26 cellular contexts compared by ENCODE assay signal in genomic region chr1:150967936-150968335, GRCh38. TPM values are rescaled to one million over a fixed set of nuclear protein-coding genes. Genes with fewer than 3 reads are reported as not detected.
DNase-seq lines count a peak whose midpoint lies in the region; ATAC-seq and TF ChIP-seq lines count a peak whose summit lies in the region.
"Had no signal": no experiment of that assay in that cellular context is flagged by ENCODE, and none has a peak within 500 bp of the region (broad histone marks: within the 10 kb centered on the region; RNA-seq: fewer than 3 reads in every experiment).

No MANE protein-coding gene starts in this region.

- H3K4me1 Mint-ChIP-seq in T-helper 17 cell (peaks cover 43% of the 10 kb centered on the region), neural progenitor cell (peaks cover 29% of the 10 kb centered on the region)
- H3K4me1 Mint-ChIP-seq in dendritic cell treated with granulocyte-macrophage colony-stimulating factor and Interleukin-4, amounts not matched to agents 40 ng/mL and 50 ng/mL, for 4 days (ENCODE audit: low read depth): peaks cover 48% of the 10 kb centered on the region
- peaks cover 30% of the 10 kb centered on the region for H3K4me1 Mint-ChIP-seq in stimulated activated effector memory CD8-positive, alpha-beta T cell treated with anti-CD3 and anti-CD28 coated beads, Interleukin-12 subunit alpha, Interleukin-12 subunit beta, amount 100 ng/mL, for 72 hours

- ATAC-seq in T-helper 17 cell: no peak
- ATAC-seq in stimulated activated effector memory CD8-positive, alpha-beta T cell treated with anti-CD3 and anti-CD28 coated beads, Interleukin-12 subunit alpha, Interleukin-12 subunit beta, amount 100 ng/mL, for 72 hours: no peak
- ATAC-seq: gastrocnemius medialis, HCT116, Panc1, right lobe of liver had no signal

- intact Hi-C loops in dendritic cell treated with granulocyte-macrophage colony-stimulating factor and Interleukin-4, amounts not matched to agents 40 ng/mL and 50 ng/mL, for 4 days (cut with micrococcal nuclease): no loop called here

- H3K27me3 ChIP-seq in neural progenitor cell: no peaks in the 10 kb centered on the region
- H3K27me3 ChIP-seq: cardiac muscle cell, esophagus muscularis mucosa, gastrocnemius medialis, right lobe of liver, SJCRH30 had no signal

- H3K4me1 ChIP-seq in neural progenitor cell: peaks cover 25% of the 10 kb centered on the region

- H3K9me3 ChIP-seq in T-helper 17 cell (ENCODE audit: control insufficient read depth, low read length, poor library complexity, severe bottlenecking) (no peaks in the 10 kb centered on the region), neural progenitor cell (ENCODE audit: low read depth) (no peaks in the 10 kb centered on the region)
- H3K9me3 ChIP-seq: esophagus muscularis mucosa, gastrocnemius medialis, right lobe of liver, SJCRH30 had no signal

- H3F3A ChIP-seq in neural progenitor cell (ENCODE audit: low read depth): peaks cover 25% of the 10 kb centered on the region

- TF ChIP-seq CTCF in GM13976 (IDR thresholded peaks at IDR 0.05; ENCODE audit: borderline replicate concordance, control extremely low read depth, extremely low read depth, insufficient read depth, missing control alignments): no peak
- no peak for TF ChIP-seq CTCF in neural progenitor cell (IDR thresholded peaks at IDR 0.05)

- in situ Hi-C loops in GM13976 (cut with MboI; ENCODE audit: low sequenced_read_pairs, unreplicated experiment): no loop called here

- no peak overlapping the region for H3K4me3 ChIP-seq in neural progenitor cell
- H3K4me3 ChIP-seq: cardiac muscle cell, esophagus muscularis mucosa, gastrocnemius medialis, right lobe of liver, SJCRH30 had no signal

- peaks cover 61% of the 10 kb centered on the region for H4K20me1 ChIP-seq in neural progenitor cell (ENCODE audit: low read depth)

- H3K27me3 Mint-ChIP-seq in T-helper 17 cell (no peaks in the 10 kb centered on the region), neural progenitor cell (ENCODE audit: insufficient read depth, low read depth) (peaks cover 3% of the 10 kb centered on the region)
- no peaks in the 10 kb centered on the region for H3K27me3 Mint-ChIP-seq in dendritic cell treated with granulocyte-macrophage colony-stimulating factor and Interleukin-4, amounts not matched to agents 40 ng/mL and 50 ng/mL, for 4 days
- H3K27me3 Mint-ChIP-seq: naive B cell had no signal

- H3K9me3 Mint-ChIP-seq in dendritic cell treated with granulocyte-macrophage colony-stimulating factor and Interleukin-4, amounts not matched to agents 40 ng/mL and 50 ng/mL, for 4 days: no peaks in the 10 kb centered on the region
- no peaks in the 10 kb centered on the region for H3K9me3 Mint-ChIP-seq in stimulated activated effector memory CD8-positive, alpha-beta T cell treated with anti-CD3 and anti-CD28 coated beads, Interleukin-12 subunit alpha, Interleukin-12 subunit beta, amount 100 ng/mL, for 72 hours
- H3K9me3 Mint-ChIP-seq in neural progenitor cell: no peaks in the 10 kb centered on the region
- H3K9me3 Mint-ChIP-seq: activated T-helper 1 cell treated with anti-CD3 and anti-CD28 coated beads, Interleukin-12 subunit alpha, Interleukin-12 subunit beta, Interleukin-2, Interleukin-4 antibody, amounts not matched to agents 30 ng/mL and 10 ng/mL and 1 ng/mL, durations not matched to agents 14 hours and 24 hours and 36 hours; naive B cell; T-helper 1 cell treated with Interleukin-12 subunit alpha and Interleukin-12 subunit beta and Interleukin-4 antibody, amounts not matched to agents 30 μg/mL and 1 μg/mL, for 36 hours had no signal

- H3K36me3 ChIP-seq in neural progenitor cell: no peaks in the 10 kb centered on the region

- peak overlapping the region; percentile 6 for H3K27ac Mint-ChIP-seq in T-helper 17 cell
- H3K27ac Mint-ChIP-seq in dendritic cell treated with granulocyte-macrophage colony-stimulating factor and Interleukin-4, amounts not matched to agents 40 ng/mL and 50 ng/mL, for 4 days: peak overlapping the region; percentile 24
- H3K27ac Mint-ChIP-seq in stimulated activated effector memory CD8-positive, alpha-beta T cell treated with anti-CD3 and anti-CD28 coated beads, Interleukin-12 subunit alpha, Interleukin-12 subunit beta, amount 100 ng/mL, for 72 hours: peak overlapping the region; percentile 83
- no peak overlapping the region for H3K27ac Mint-ChIP-seq in neural progenitor cell
- H3K27ac Mint-ChIP-seq: activated T-helper 1 cell treated with anti-CD3 and anti-CD28 coated beads, Interleukin-12 subunit alpha, Interleukin-12 subunit beta, Interleukin-2, Interleukin-4 antibody, amounts not matched to agents 30 ng/mL and 10 ng/mL and 1 ng/mL, durations not matched to agents 14 hours and 24 hours and 36 hours; T-helper 1 cell treated with Interleukin-12 subunit alpha and Interleukin-12 subunit beta and Interleukin-4 antibody, amounts not matched to agents 30 μg/mL and 1 μg/mL, for 36 hours had no signal

- H3K36me3 Mint-ChIP-seq in T-helper 17 cell (ENCODE audit: low read depth): peaks cover 17% of the 10 kb centered on the region
- peaks cover 77% of the 10 kb centered on the region for H3K36me3 Mint-ChIP-seq in dendritic cell treated with granulocyte-macrophage colony-stimulating factor and Interleukin-4, amounts not matched to agents 40 ng/mL and 50 ng/mL, for 4 days (ENCODE audit: low read depth)
- H3K36me3 Mint-ChIP-seq in stimulated activated effector memory CD8-positive, alpha-beta T cell treated with anti-CD3 and anti-CD28 coated beads, Interleukin-12 subunit alpha, Interleukin-12 subunit beta, amount 100 ng/mL, for 72 hours: peaks cover 90% of the 10 kb centered on the region
- H3K36me3 Mint-ChIP-seq in neural progenitor cell: peaks cover 44% of the 10 kb centered on the region

- H3K9ac ChIP-seq in neural progenitor cell: no peak overlapping the region
- H3K9ac ChIP-seq: parathyroid adenoma had no signal

- DNase-seq in GM13976 (ENCODE audit: low spot score): peak; percentile 5
- no peak for DNase-seq in T-helper 17 cell
- no peak for DNase-seq in stimulated activated effector memory CD8-positive, alpha-beta T cell treated with anti-CD3 and anti-CD28 coated beads, Interleukin-12 subunit alpha, Interleukin-12 subunit beta, amount 100 ng/mL, for 72 hours (ENCODE audit: low spot score in 2 of 2)
- no peak for DNase-seq in neural progenitor cell (ENCODE audit: low spot score)
- DNase-seq in NCI-H510A (lab: John Stamatoyannopoulos, UW): no peak
- no peak for DNase-seq in HCEC 1CT
- DNase-seq: activated CD8-positive, alpha-beta memory T cell treated with anti-CD3 and anti-CD28 coated beads for 24 hours; DND-41; gastrocnemius medialis; Kasumi-1; kidney; mesenchymal stem cell; naive B cell; NCI-H1092 treated with DMSO at 0.1 percent for 48 hours; NCI-H510A treated with DMSO at 0.1 percent for 48 hours; NK-92 treated with Interleukin-12 subunit alpha and Interleukin-12 subunit beta, amount 100 ng/mL, for 24 hours; SJCRH30 had no signal

- peaks cover 48% of the 10 kb centered on the region for H3K79me2 ChIP-seq in neural progenitor cell (ENCODE audit: low read depth)

- H3K27ac ChIP-seq in neural progenitor cell: no peak overlapping the region
- H3K27ac ChIP-seq: esophagus muscularis mucosa, gastrocnemius medialis, parathyroid adenoma, SJCRH30 had no signal

- H2AFZ ChIP-seq in neural progenitor cell (replicated peaks): no peak overlapping the region
- H2AFZ ChIP-seq: parathyroid adenoma had no signal

- no peak overlapping the region for H3K4me3 Mint-ChIP-seq in T-helper 17 cell
- no peak overlapping the region for H3K4me3 Mint-ChIP-seq in dendritic cell treated with granulocyte-macrophage colony-stimulating factor and Interleukin-4, amounts not matched to agents 40 ng/mL and 50 ng/mL, for 4 days
- H3K4me3 Mint-ChIP-seq in stimulated activated effector memory CD8-positive, alpha-beta T cell treated with anti-CD3 and anti-CD28 coated beads, Interleukin-12 subunit alpha, Interleukin-12 subunit beta, amount 100 ng/mL, for 72 hours: no peak overlapping the region
- no peak overlapping the region for H3K4me3 Mint-ChIP-seq in neural progenitor cell
- H3K4me3 Mint-ChIP-seq: activated T-helper 1 cell treated with anti-CD3 and anti-CD28 coated beads, Interleukin-12 subunit alpha, Interleukin-12 subunit beta, Interleukin-2, Interleukin-4 antibody, amounts not matched to agents 30 ng/mL and 10 ng/mL and 1 ng/mL, durations not matched to agents 14 hours and 24 hours and 36 hours; T-helper 1 cell treated with Interleukin-12 subunit alpha and Interleukin-12 subunit beta and Interleukin-4 antibody, amounts not matched to agents 30 μg/mL and 1 μg/mL, for 36 hours had no signal

- no peak overlapping the region for H3K4me2 ChIP-seq in neural progenitor cell

RNA-seq across cellular contexts. Expression of gene CERS2, which starts 6.7 kb away (rescaled TPM):
- total RNA-seq in T-helper 17 cell: 100 to 1,000 TPM; 108 to 142 TPM
- 104 and 122 TPM in 2 replicates for total RNA-seq in neural progenitor cell (ENCODE audit: low replicate concordance)

RNA-seq across cellular contexts. Expression of gene ANXA9, which starts 14.2 kb away (rescaled TPM):
- under 1 TPM in 1 of 2 donors, not detected in 1; 0.15 TPM for total RNA-seq in T-helper 17 cell
- total RNA-seq in neural progenitor cell (ENCODE audit: low replicate concordance): 0.77 TPM in 1 of 2 replicates, not detected in the other
- total RNA-seq: activated T-helper 1 cell treated with anti-CD3 and anti-CD28 coated beads, Interleukin-12 subunit alpha, Interleukin-12 subunit beta, Interleukin-2, Interleukin-4 antibody, amounts not matched to agents 30 ng/mL and 10 ng/mL and 1 ng/mL, durations not matched to agents 14 hours and 24 hours and 36 hours; gastrocnemius medialis; SJCRH30 had no signal

RNA-seq across cellular contexts. Expression of gene MINDY1, which starts 38.8 kb away (rescaled TPM):
- total RNA-seq in T-helper 17 cell: 10 to 100 TPM; 19.0 to 31.6 TPM
- 8.5 and 15.8 TPM in 2 replicates for total RNA-seq in neural progenitor cell (ENCODE audit: low replicate concordance)

RNA-seq across cellular contexts. Expression of gene PRUNE1, which starts 40.3 kb away (rescaled TPM):
- 10 to 100 TPM; 15.8 to 30.0 TPM for total RNA-seq in T-helper 17 cell
- total RNA-seq in neural progenitor cell (ENCODE audit: low replicate concordance): 27.0 and 33.0 TPM in 2 replicates

RNA-seq across cellular contexts. Expression of gene SETDB1, which starts 41.8 kb away (rescaled TPM):
- total RNA-seq in T-helper 17 cell (10 to 100 TPM; 44.0 to 51.0 TPM), neural progenitor cell (ENCODE audit: low replicate concordance) (63.4 and 79.5 TPM in 2 replicates)
